ENCODE assay signal across 1 cellular context in the genomic region with DNA sequence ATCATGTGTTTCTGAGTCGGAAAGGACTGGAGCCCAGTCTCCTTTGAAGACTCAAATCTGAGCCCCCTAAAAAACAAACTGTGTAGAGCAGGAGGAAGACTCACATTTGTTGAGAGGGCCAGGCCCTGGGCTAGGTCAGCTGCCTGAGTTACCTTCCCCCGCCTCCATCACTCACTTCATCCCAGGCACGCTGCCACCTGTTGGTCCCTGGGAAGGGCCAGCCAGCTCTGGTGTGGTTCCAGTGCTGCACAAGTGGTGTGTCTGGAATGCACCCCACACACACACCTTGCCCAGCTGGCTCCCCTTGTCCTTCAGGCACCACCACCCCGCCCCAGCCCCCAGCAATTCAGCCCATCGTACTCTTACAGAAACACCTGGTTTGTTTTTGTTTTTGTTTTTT.
TF ChIP-seq lines count a peak whose summit lies in the region.

No MANE protein-coding gene starts in this region.

TF ChIP-seq in H1, 55 proteins besides CTCF, POLR2A, EP300 and RAD21:
- TF ChIP-seq EGR1 (IDR thresholded peaks at IDR 0.05; ENCODE audit: borderline replicate concordance, low read depth, low read length) (no peak), TAF1 (IDR thresholded peaks at IDR 0.05; ENCODE audit: low read depth, low read length) (no peak), FOSL1 (IDR thresholded peaks at IDR 0.05; ENCODE audit: insufficient read depth, low read depth, low read length) (no peak), CBX8 (IDR thresholded peaks at IDR 0.05; ENCODE audit: borderline replicate concordance, low read depth, low read length) (no peak), SAP30 (IDR thresholded peaks at IDR 0.05; ENCODE audit: insufficient read depth, insufficient replicate concordance, low read length) (no peak), JUN (IDR thresholded peaks at IDR 0.05; ENCODE audit: low read depth, low read length) (no peak), TCF12 (IDR thresholded peaks at IDR 0.05; ENCODE audit: low read depth, low read length) (no peak), SP1 (IDR thresholded peaks at IDR 0.05; ENCODE audit: low read depth, low read length) (no peak)
